Comparison of ENCODE assay signal across 13 cellular contexts in genomic region chr12:94187351-94187750, GRCh38.
DNase-seq lines count a peak whose midpoint lies in the region; ATAC-seq lines count a peak whose summit lies in the region.
"Had no signal": no experiment of that assay in that cellular context is flagged by ENCODE, and none has a peak within 500 bp of the region (broad histone marks: within the 10 kb centered on the region; RNA-seq: fewer than 3 reads in every experiment).

No MANE protein-coding gene starts in this region.

- H3K9ac ChIP-seq in SK-N-MC (ENCODE audit: insufficient read length): no peak overlapping the region

- no peaks in the 10 kb centered on the region for H3K36me3 ChIP-seq in SK-N-MC (ENCODE audit: insufficient read depth, low read length)

- H3K4me3 ChIP-seq in SK-N-MC (peak overlapping the region; percentile 38), skeletal muscle cell (ENCODE audit: low read depth, low read length) (peak overlapping the region; percentile 39)

- H3K27ac ChIP-seq in SK-N-MC: no peak overlapping the region
- H3K27ac ChIP-seq: 22Rv1 had no signal

- no peaks in the 10 kb centered on the region for H3K9me3 ChIP-seq in SK-N-MC (ENCODE audit: low read depth, low read length)
- H3K9me3 ChIP-seq: Caco-2 had no signal

- ATAC-seq in HG03045 (IDR thresholded peaks at IDR 0.05; ENCODE audit: unreplicated experiment) (no peak), HG03039 (IDR thresholded peaks at IDR 0.05; ENCODE audit: unreplicated experiment) (no peak)

- DNase-seq in DMS153 treated with DMSO at 0.1 percent for 48 hours (lab: John Stamatoyannopoulos, UW; ENCODE audit: unreplicated experiment): peak; percentile 10
- no peak for DNase-seq in DMS153 (lab: John Stamatoyannopoulos, UW)
- DNase-seq in SK-N-MC (ENCODE audit: low read depth, low spot score): no peak
- DNase-seq in fibroblast of peridontal ligament (ENCODE audit: extremely low read depth): peak; percentile 33
- DNase-seq in skeletal muscle cell (ENCODE audit: low read depth): no peak
- no peak for DNase-seq in NCI-H2029 treated with DMSO at 0.1 percent for 48 hours (lab: John Stamatoyannopoulos, UW)
- DNase-seq: activated CD4-positive, alpha-beta T cell treated with anti-CD3 and anti-CD28 coated beads, Interleukin-2, amount 50 U/mL, for 4 hours; Caco-2; mammary epithelial cell; stimulated activated CD4-positive, alpha-beta T cell treated with anti-CD3 and anti-CD28 coated beads, Interleukin-12 subunit alpha, Interleukin-12 subunit beta, amount 100 ng/mL, for 4 hours had no signal

Comparison
In these comparisons a context has a peak if more than half of its experiments do, and no peak if none do; other contexts are left out.
1. DNase-seq: peak in DMS153 treated with DMSO at 0.1 percent for 48 hours (single experiment) and fibroblast of peridontal ligament (single experiment); none in DMS153 (single experiment), SK-N-MC (single experiment), skeletal muscle cell (single experiment) and NCI-H2029 treated with DMSO at 0.1 percent for 48 hours (single experiment).